Comparison of ENCODE assay signal across 1 cellular context in the genomic region with DNA sequence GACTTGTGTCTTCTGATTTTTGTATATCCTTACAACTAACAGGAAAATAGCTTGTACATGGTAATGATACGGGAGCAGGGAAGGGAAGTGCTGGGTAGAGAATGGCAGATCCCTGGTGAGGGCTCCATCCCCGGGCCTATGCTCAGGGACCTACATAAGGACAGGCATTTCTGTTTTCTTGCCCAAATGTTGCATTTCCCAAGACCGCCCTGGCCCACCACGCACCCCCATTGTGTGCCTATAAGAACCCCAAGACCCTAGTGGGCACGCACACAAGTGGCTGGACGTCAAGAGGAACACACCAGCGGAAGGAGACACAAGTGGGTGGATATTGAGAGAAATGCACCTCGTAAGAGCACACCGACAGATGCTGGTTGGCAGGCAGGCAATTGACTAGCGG.
TF ChIP-seq lines count a peak whose summit lies in the region.

No MANE protein-coding gene starts in this region.

TF ChIP-seq in GM23338, 12 proteins besides CTCF, POLR2A, EP300 and RAD21 (continued from another document):
- TF ChIP-seq ZNF114 (CRISPR knock-in tag; IDR thresholded peaks at IDR 0.05): no peak
- TF ChIP-seq EZH2 (IDR thresholded peaks at IDR 0.05; ENCODE audit: low read depth, unreplicated experiment): no peak
TF ChIP-seq in GM23338: peak in this region for 0.
